Comparison of ENCODE assay signal across 1 cellular context in the genomic region with DNA sequence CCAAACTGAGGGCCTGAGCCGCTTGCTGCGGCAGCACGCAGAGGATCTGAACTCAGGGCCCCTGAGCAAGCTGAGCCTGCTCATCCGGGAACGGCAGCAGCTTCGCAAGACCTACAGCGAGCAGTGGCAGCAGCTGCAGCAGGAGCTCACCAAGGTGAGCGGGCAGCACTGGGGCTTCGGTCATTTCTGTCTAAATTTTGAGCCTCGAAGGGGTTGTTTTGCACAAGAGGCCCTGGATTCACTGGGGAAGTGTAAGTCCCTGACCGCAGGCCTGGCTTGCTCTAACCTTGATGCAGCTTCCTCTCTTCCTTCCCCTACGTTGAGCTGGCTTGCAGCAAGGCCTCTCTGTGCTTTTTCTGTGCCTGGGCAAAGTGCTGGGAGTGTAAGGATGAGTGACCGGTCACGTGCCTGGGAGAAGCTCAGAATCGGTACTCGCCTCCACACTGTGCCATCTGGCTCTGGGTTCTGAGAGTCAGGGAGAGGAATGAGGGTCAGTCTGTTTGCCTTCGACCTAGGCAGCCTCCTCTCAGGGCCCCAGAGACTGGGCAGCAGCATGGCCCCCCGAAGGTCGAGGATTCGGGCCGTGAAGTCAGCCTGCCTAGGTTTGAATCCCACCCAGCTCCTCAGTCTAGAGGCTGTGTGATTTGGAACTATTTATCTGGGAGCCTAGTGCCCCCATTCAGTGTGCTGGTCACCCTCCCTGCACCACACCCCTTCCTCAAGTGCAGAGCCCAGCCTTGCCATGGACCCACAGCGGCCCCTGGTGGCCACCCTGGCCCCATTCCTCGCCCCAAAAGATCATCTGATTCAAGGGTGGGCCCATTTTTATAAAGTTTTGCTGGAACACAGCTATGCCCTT.
TF ChIP-seq lines count a peak whose summit lies in the region.

No MANE protein-coding gene starts in this region.

TF ChIP-seq in IMR-90, 13 proteins besides CTCF, POLR2A, EP300 and RAD21:
- TF ChIP-seq MAZ (IDR thresholded peaks at IDR 0.05; ENCODE audit: borderline replicate concordance, low read depth, low read length): peak; percentile 35; the same call in 1 of the 2 replicates
- TF ChIP-seq RFX5 (IDR thresholded peaks at IDR 0.05; ENCODE audit: low read depth, low read length): no peak
- no peak for TF ChIP-seq BHLHE40 (IDR thresholded peaks at IDR 0.05; ENCODE audit: low read depth, low read length)
- peak; percentile 96 for TF ChIP-seq SMC3 (IDR thresholded peaks at IDR 0.05; ENCODE audit: low read depth, low read length)
